In the genomic region with DNA sequence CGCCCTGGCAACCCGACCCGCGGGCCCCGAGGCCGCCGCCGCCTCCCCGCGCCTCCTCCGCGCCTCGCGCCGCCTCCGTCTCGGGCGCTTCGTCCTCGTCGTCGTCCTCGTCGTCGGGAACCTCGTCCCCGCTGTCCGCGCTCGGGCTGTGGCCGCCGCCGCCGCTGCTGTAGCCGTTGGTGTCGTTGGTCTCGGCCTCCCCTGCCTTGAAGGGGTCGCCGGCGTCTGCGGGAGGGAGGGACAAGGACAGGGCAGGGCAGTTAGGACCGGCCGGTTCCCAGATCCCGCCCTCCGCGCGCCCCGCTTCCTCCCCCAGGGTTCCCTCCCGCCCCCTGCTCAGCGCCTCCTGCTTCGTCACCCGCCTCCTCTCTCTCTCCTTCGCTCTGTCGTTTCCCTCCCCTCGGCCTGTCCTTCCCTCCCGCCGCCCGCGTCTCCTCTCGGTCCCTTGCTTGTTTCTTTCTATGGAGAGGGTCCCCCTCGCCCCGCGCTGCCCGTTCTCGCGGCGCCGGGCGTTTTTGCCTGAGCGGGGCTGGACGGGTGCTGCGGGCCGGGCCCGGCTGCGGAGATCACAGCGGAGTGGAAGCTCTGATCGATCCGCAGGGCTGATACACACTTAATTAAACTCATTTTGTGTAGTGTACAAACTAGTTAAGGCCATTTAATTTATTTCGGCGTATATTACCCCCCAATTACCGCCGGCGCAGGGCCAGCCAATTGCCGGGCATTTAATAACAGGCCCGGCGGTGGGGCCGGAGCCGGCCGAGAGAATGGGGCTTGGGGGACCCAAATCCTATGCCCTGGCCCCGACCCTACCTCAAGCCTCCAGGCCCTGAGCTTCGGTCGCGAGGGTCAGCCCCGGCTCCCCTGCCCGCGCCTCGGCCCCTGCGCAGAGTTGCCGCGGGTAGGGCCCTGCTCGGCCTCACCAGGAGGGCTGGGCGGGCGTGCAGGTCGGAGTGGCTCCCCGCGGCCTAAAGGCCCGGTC, we compare ENCODE assay signal across 1 cellular context.
TF ChIP-seq lines count a peak whose summit lies in the region.

No MANE protein-coding gene starts in this region.

TF ChIP-seq in H1, 55 proteins besides CTCF, POLR2A, EP300 and RAD21:
- TF ChIP-seq, protein P1, sequence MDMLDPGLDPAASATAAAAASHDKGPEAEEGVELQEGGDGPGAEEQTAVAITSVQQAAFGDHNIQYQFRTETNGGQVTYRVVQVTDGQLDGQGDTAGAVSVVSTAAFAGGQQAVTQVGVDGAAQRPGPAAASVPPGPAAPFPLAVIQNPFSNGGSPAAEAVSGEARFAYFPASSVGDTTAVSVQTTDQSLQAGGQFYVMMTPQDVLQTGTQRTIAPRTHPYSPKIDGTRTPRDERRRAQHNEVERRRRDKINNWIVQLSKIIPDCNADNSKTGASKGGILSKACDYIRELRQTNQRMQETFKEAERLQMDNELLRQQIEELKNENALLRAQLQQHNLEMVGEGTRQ (IDR thresholded peaks at IDR 0.05; ENCODE audit: low read length), result no peak
- TF ChIP-seq SRF (IDR thresholded peaks at IDR 0.05; ENCODE audit: low read depth, low read length) (no peak), CBX8 (IDR thresholded peaks at IDR 0.05; ENCODE audit: borderline replicate concordance, low read depth, low read length) (peak; percentile 44; the same call in 1 of the 2 replicates), YY1 (IDR thresholded peaks at IDR 0.05; ENCODE audit: low read depth, low read length) (no peak), RXRA (IDR thresholded peaks at IDR 0.05; ENCODE audit: insufficient read depth, low read depth, low read length) (no peak), RNF2 (IDR thresholded peaks at IDR 0.05; ENCODE audit: borderline replicate concordance, low read depth, low read length, missing control alignments, poor library complexity, severe bottlenecking) (peak; percentile 68)
TF ChIP-seq in H1: peak in this region for 2.
